10 cellular contexts compared by ENCODE assay signal in genomic region chr5:159764283-159764927, GRCh38.
DNase-seq lines count a peak whose midpoint lies in the region; ATAC-seq and TF ChIP-seq lines count a peak whose summit lies in the region.
"Had no signal": no experiment of that assay in that cellular context is flagged by ENCODE, and none has a peak within 500 bp of the region (broad histone marks: within the 10 kb centered on the region; RNA-seq: fewer than 3 reads in every experiment).

No MANE protein-coding gene starts in this region.

- no peak for ATAC-seq in GM21786 (IDR thresholded peaks at IDR 0.05; ENCODE audit: unreplicated experiment)

- TF ChIP-seq CTCF in foreskin fibroblast (IDR thresholded peaks at IDR 0.05; ENCODE audit: low read depth, low read length) (no peak), testis (IDR thresholded peaks at IDR 0.05) (no peak), dorsolateral prefrontal cortex (IDR thresholded peaks at IDR 0.05 in 54 of 56, conservative IDR thresholded peaks at IDR 0.05 in 2 of 56; ENCODE audit: low read depth in 1 of 56, partially characterized antibody in 56 of 56) (no peak)

- H3K4me3 Mint-ChIP-seq in activated naive CD4-positive, alpha-beta T cell treated with anti-CD3 and anti-CD28 coated beads for 36 hours = no peak overlapping the region

- no peak overlapping the region for H3K27ac Mint-ChIP-seq in activated naive CD4-positive, alpha-beta T cell treated with anti-CD3 and anti-CD28 coated beads for 36 hours

- peaks cover 15% of the 10 kb centered on the region for H3K27me3 Mint-ChIP-seq in activated naive CD4-positive, alpha-beta T cell treated with anti-CD3 and anti-CD28 coated beads for 36 hours (ENCODE audit: low read depth)

- DNase-seq in activated naive CD4-positive, alpha-beta T cell treated with anti-CD3 and anti-CD28 coated beads for 36 hours = peak; percentile 30
- no peak for DNase-seq in activated naive CD4-positive, alpha-beta T cell treated with Interleukin-2 at 50 U/mL for 16 hours
- peak; percentile 70 for DNase-seq in SKM-1 treated with dmso at 0.1 percent for 144 hours (lab: John Stamatoyannopoulos, UW; ENCODE audit: unreplicated experiment)
- peak; percentile 76 to 82 for DNase-seq in foreskin fibroblast
- DNase-seq in testis = peak; percentile 40
- DNase-seq in activated CD4-positive, alpha-beta T cell treated with anti-CD3 and anti-CD28 coated beads for 4 hours = no peak
- DNase-seq in dorsolateral prefrontal cortex = no peak
- DNase-seq: BE2C, lower lobe of right lung had no signal

- 42 to 44% methylated on average over 6 of the region's 6 CpGs for WGBS in testis, 2 donors

- H3K36me3 Mint-ChIP-seq in activated naive CD4-positive, alpha-beta T cell treated with anti-CD3 and anti-CD28 coated beads for 36 hours (ENCODE audit: low read depth) = no peaks in the 10 kb centered on the region

- H3K4me3 ChIP-seq in foreskin fibroblast (ENCODE audit: low read depth in 1 of 2, low read length in 2 of 2) (no peak overlapping the region), testis (no peak overlapping the region), dorsolateral prefrontal cortex (no peak overlapping the region)
- H3K4me3 ChIP-seq: lower lobe of right lung had no signal

- H3K9me3 ChIP-seq in testis = no peaks in the 10 kb centered on the region
- H3K9me3 ChIP-seq: BE2C, lower lobe of right lung had no signal

- no peak overlapping the region for H3K27ac ChIP-seq in testis
- H3K27ac ChIP-seq in dorsolateral prefrontal cortex = peak overlapping the region in 7 of 59 donors; percentile 12 to 62 (median 37)
- H3K27ac ChIP-seq: lower lobe of right lung had no signal

- CTCF ChIA-PET in activated naive CD4-positive, alpha-beta T cell treated with anti-CD3 and anti-CD28 coated beads for 36 hours (lab: Charles Lee) = no interaction called here

- no peak for TF ChIP-seq POLR2A in testis (IDR thresholded peaks at IDR 0.05)

- no peaks in the 10 kb centered on the region for H3K9me3 Mint-ChIP-seq in activated naive CD4-positive, alpha-beta T cell treated with anti-CD3 and anti-CD28 coated beads for 36 hours

- peaks cover 5% of the 10 kb centered on the region for H3K4me1 Mint-ChIP-seq in activated naive CD4-positive, alpha-beta T cell treated with anti-CD3 and anti-CD28 coated beads for 36 hours (ENCODE audit: low read depth)

- intact Hi-C loops in activated naive CD4-positive, alpha-beta T cell treated with anti-CD3 and anti-CD28 coated beads for 36 hours (cut with micrococcal nuclease) = no loop called here
- intact Hi-C loops in testis (cut with DNase I; ENCODE audit: low total_unique reads) (no loop called here), dorsolateral prefrontal cortex (cut with DNase I) (no loop called here)

- H3K27me3 ChIP-seq in testis (no peaks in the 10 kb centered on the region), dorsolateral prefrontal cortex (no peaks in the 10 kb centered on the region)

- H3K36me3 ChIP-seq in testis (ENCODE audit: low read depth, missing control alignments) = no peaks in the 10 kb centered on the region
- H3K36me3 ChIP-seq: BE2C, lower lobe of right lung had no signal

- peaks cover 10% of the 10 kb centered on the region for H3K4me1 ChIP-seq in testis
- H3K4me1 ChIP-seq: BE2C had no signal

Comparison
In these comparisons a context has a peak if more than half of its experiments do, and no peak if none do; other contexts are left out.
1. DNase-seq: peak in activated naive CD4-positive, alpha-beta T cell treated with anti-CD3 and anti-CD28 coated beads for 36 hours (single experiment), SKM-1 treated with dmso at 0.1 percent for 144 hours (single experiment), foreskin fibroblast (2 of 2) and testis (single experiment); none in activated naive CD4-positive, alpha-beta T cell treated with Interleukin-2 at 50 U/mL for 16 hours (single experiment), activated CD4-positive, alpha-beta T cell treated with anti-CD3 and anti-CD28 coated beads for 4 hours (0 of 2) and dorsolateral prefrontal cortex (0 of 10).